14 cellular contexts compared by ENCODE assay signal in genomic region chr5:54678737-54679136, GRCh38.
"Had no signal": no experiment of that assay in that cellular context is flagged by ENCODE, and none has a peak within 500 bp of the region (broad histone marks: within the 10 kb centered on the region; RNA-seq: fewer than 3 reads in every experiment).

No MANE protein-coding gene starts in this region.

- H3K9me3 Mint-ChIP-seq: natural killer cell had no signal

- H3K27ac ChIP-seq: epithelial cell of prostate, psoas muscle, right atrium auricular region had no signal

- ATAC-seq: activated naive CD4-positive, alpha-beta T cell treated with anti-CD3 and anti-CD28 coated beads, Interleukin-2, amount 50 U/mL, for 72 hours; activated T-helper 17 cell treated with anti-CD3 and anti-CD28 coated beads, Interleukin-2, amount 50 U/mL, for 72 hours; natural killer cell; psoas muscle; WTC11 had no signal

- H3K4me1 ChIP-seq: psoas muscle, right atrium auricular region had no signal

- H3K4me3 ChIP-seq: psoas muscle, right atrium auricular region had no signal

- H3K27me3 ChIP-seq: right atrium auricular region had no signal

- H3K27ac Mint-ChIP-seq: activated naive CD4-positive, alpha-beta T cell treated with anti-CD3 and anti-CD28 coated beads, Interleukin-2, amount 50 U/mL, for 72 hours; activated T-helper 17 cell treated with anti-CD3 and anti-CD28 coated beads, Interleukin-2, amount 50 U/mL, for 72 hours; natural killer cell; WTC11 had no signal

- H3K4me1 Mint-ChIP-seq: WTC11 had no signal

- H3K9me3 ChIP-seq: right atrium auricular region had no signal

- DNase-seq: activated T-cell treated with anti-CD3 and anti-CD28 coated beads, Interleukin-2, amount 50 U/mL, for 1 hour; cerebellar nuclear complex; kidney glomerular epithelial cell; midbrain; natural killer cell; psoas muscle; stimulated activated CD4-positive, alpha-beta T cell treated with anti-CD3 and anti-CD28 coated beads, Interleukin-4, amount 100 ng/mL, for 24 hours; stimulated activated naive CD4-positive, alpha-beta T cell treated with Interleukin-2 at 50 U/mL for 16 hours; T-helper 1 cell had no signal

- H3K36me3 Mint-ChIP-seq: natural killer cell, WTC11 had no signal

- H3K36me3 ChIP-seq: right atrium auricular region had no signal

- H3K4me3 Mint-ChIP-seq: activated T-helper 17 cell treated with anti-CD3 and anti-CD28 coated beads, Interleukin-2, amount 50 U/mL, for 72 hours; natural killer cell; WTC11 had no signal

- H3K27me3 Mint-ChIP-seq: activated T-helper 17 cell treated with anti-CD3 and anti-CD28 coated beads, Interleukin-2, amount 50 U/mL, for 72 hours had no signal
